ENCODE assay signal across 10 cellular contexts in the genomic region with DNA sequence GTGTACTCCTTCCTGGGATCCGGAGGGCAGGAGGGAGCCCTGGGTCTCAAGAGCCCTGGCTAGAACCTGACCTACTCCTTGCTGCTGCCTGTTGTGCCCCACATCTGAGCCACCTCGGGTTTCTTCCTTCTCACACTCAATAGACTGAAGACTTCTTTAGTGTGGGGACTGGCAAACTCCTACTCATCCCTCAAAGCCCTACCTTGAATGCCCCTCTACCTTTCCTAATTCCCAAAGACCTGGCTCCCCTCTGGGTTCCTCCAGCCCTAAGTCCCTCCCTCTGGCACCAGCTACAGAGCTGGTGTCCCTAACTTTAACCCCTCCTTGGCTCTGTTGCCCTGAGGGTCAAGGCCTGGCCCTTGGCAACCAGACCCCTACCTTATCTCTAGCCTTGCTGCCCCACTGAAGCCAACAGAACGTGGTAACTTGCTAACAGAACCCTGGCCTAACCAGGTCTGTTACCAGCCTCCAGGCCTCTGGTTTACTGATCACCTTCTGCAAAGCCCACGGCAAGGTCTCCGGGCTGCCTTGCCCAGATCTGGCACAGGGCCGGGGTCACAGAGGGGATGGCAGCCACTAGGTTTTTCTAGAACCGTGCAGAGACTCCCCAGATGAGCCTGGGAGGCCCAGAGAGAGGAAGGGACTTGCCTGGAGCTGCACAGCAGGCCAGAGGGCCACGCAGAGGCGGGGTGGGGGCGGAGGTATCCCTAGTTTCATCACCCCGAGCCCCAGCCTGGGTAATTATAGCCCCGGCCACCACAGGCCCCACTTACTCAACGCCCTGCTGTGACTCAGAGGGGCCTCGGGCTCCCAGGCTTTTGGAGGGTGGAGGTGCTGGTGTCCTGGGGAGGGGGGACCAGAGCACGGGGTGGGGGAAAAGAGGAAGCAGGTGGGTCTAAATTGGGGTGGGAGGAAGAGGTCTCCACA. TPM values are rescaled to one million over a fixed set of nuclear protein-coding genes. Genes with fewer than 3 reads are reported as not detected.
DNase-seq lines count a peak whose midpoint lies in the region; ATAC-seq and TF ChIP-seq lines count a peak whose summit lies in the region.
"Had no signal": no experiment of that assay in that cellular context is flagged by ENCODE, and none has a peak within 500 bp of the region (broad histone marks: within the 10 kb centered on the region; RNA-seq: fewer than 3 reads in every experiment).

No MANE protein-coding gene starts in this region.

- TF ChIP-seq EP300 in suprapubic skin (IDR thresholded peaks at IDR 0.05) = no peak

- ATAC-seq in HG02884 (IDR thresholded peaks at IDR 0.05; ENCODE audit: unreplicated experiment) (no peak), GM19023 (IDR thresholded peaks at IDR 0.05; ENCODE audit: unreplicated experiment) (no peak)

- peaks cover 40% of the 10 kb centered on the region for H3K36me3 Mint-ChIP-seq in activated CD4-positive, alpha-beta T cell treated with anti-CD3 and anti-CD28 coated beads, Interleukin-2, amount 10 ng/mL, durations not matched to agents 24 days and 14 days (ENCODE audit: low read depth)
- H3K36me3 Mint-ChIP-seq in activated T-helper 2 cell treated with anti-CD3 and anti-CD28 coated beads, Interferon-gamma antibody, Interleukin-2, Interleukin-4, amounts not matched to agents 10 μg/mL and 5 μg/mL and 100 μg/mL, durations not matched to agents 14 hours and 24 hours and 36 hours (ENCODE audit: low read depth) = peaks cover 52% of the 10 kb centered on the region

- H3K27me3 ChIP-seq in suprapubic skin = no peaks in the 10 kb centered on the region
- H3K27me3 ChIP-seq: BLaER1 had no signal

- H3K27ac ChIP-seq in suprapubic skin = peak overlapping the region; percentile 81
- H3K27ac ChIP-seq: BLaER1 had no signal

- H3K4me3 Mint-ChIP-seq in activated CD4-positive, alpha-beta T cell treated with anti-CD3 and anti-CD28 coated beads, Interleukin-2, amount 10 ng/mL, durations not matched to agents 24 days and 14 days = no peak overlapping the region
- no peak overlapping the region for H3K4me3 Mint-ChIP-seq in activated T-helper 2 cell treated with anti-CD3 and anti-CD28 coated beads, Interferon-gamma antibody, Interleukin-2, Interleukin-4, amounts not matched to agents 10 μg/mL and 5 μg/mL and 100 μg/mL, durations not matched to agents 14 hours and 24 hours and 36 hours (ENCODE audit: low read depth)
- H3K4me3 Mint-ChIP-seq: nephron had no signal

- no peaks in the 10 kb centered on the region for H3K9me3 Mint-ChIP-seq in activated CD4-positive, alpha-beta T cell treated with anti-CD3 and anti-CD28 coated beads, Interleukin-2, amount 10 ng/mL, durations not matched to agents 24 days and 14 days
- H3K9me3 Mint-ChIP-seq in activated T-helper 2 cell treated with anti-CD3 and anti-CD28 coated beads, Interferon-gamma antibody, Interleukin-2, Interleukin-4, amounts not matched to agents 10 μg/mL and 5 μg/mL and 100 μg/mL, durations not matched to agents 14 hours and 24 hours and 36 hours = no peaks in the 10 kb centered on the region
- H3K9me3 Mint-ChIP-seq: nephron had no signal

- WGBS in suprapubic skin = 46% methylated on average over 10 of the region's 15 CpGs

- intact Hi-C loops in activated CD4-positive, alpha-beta T cell treated with anti-CD3 and anti-CD28 coated beads, Interleukin-2, amount 10 ng/mL, durations not matched to agents 24 days and 14 days (cut with micrococcal nuclease) = no loop called here
- intact Hi-C loops in activated T-helper 2 cell treated with anti-CD3 and anti-CD28 coated beads, Interferon-gamma antibody, Interleukin-2, Interleukin-4, amounts not matched to agents 10 μg/mL and 5 μg/mL and 100 μg/mL, durations not matched to agents 14 hours and 24 hours and 36 hours (cut with micrococcal nuclease) = no loop called here

- no peaks in the 10 kb centered on the region for H3K27me3 Mint-ChIP-seq in activated CD4-positive, alpha-beta T cell treated with anti-CD3 and anti-CD28 coated beads, Interleukin-2, amount 10 ng/mL, durations not matched to agents 24 days and 14 days
- no peaks in the 10 kb centered on the region for H3K27me3 Mint-ChIP-seq in activated T-helper 2 cell treated with anti-CD3 and anti-CD28 coated beads, Interferon-gamma antibody, Interleukin-2, Interleukin-4, amounts not matched to agents 10 μg/mL and 5 μg/mL and 100 μg/mL, durations not matched to agents 14 hours and 24 hours and 36 hours (ENCODE audit: low read depth)

- H3K36me3 ChIP-seq in suprapubic skin = peaks cover 66% of the 10 kb centered on the region

- peaks cover 20% of the 10 kb centered on the region for H3K4me1 Mint-ChIP-seq in activated CD4-positive, alpha-beta T cell treated with anti-CD3 and anti-CD28 coated beads, Interleukin-2, amount 10 ng/mL, durations not matched to agents 24 days and 14 days
- peaks cover 17% of the 10 kb centered on the region for H3K4me1 Mint-ChIP-seq in activated T-helper 2 cell treated with anti-CD3 and anti-CD28 coated beads, Interferon-gamma antibody, Interleukin-2, Interleukin-4, amounts not matched to agents 10 μg/mL and 5 μg/mL and 100 μg/mL, durations not matched to agents 14 hours and 24 hours and 36 hours (ENCODE audit: low read depth)

- no peak for TF ChIP-seq CTCF in suprapubic skin (IDR thresholded peaks at IDR 0.05)

- TF ChIP-seq POLR2A in suprapubic skin (IDR thresholded peaks at IDR 0.05) = no peak

- peaks cover 37% of the 10 kb centered on the region for H3K4me1 ChIP-seq in suprapubic skin
- H3K4me1 ChIP-seq: BLaER1 had no signal

- peak overlapping the region; percentile 59 for H3K27ac Mint-ChIP-seq in activated CD4-positive, alpha-beta T cell treated with anti-CD3 and anti-CD28 coated beads, Interleukin-2, amount 10 ng/mL, durations not matched to agents 24 days and 14 days
- H3K27ac Mint-ChIP-seq in activated T-helper 2 cell treated with anti-CD3 and anti-CD28 coated beads, Interferon-gamma antibody, Interleukin-2, Interleukin-4, amounts not matched to agents 10 μg/mL and 5 μg/mL and 100 μg/mL, durations not matched to agents 14 hours and 24 hours and 36 hours = peak overlapping the region; percentile 11

- peak overlapping the region; percentile 17 for H3K4me3 ChIP-seq in suprapubic skin
- H3K4me3 ChIP-seq: BLaER1 had no signal

- DNase-seq in activated CD4-positive, alpha-beta T cell treated with anti-CD3 and anti-CD28 coated beads, Interleukin-2, amount 10 ng/mL, durations not matched to agents 24 days and 14 days = no peak
- DNase-seq in activated CD4-positive, alpha-beta T cell treated with anti-CD3 and anti-CD28 coated beads, Interleukin-2, amount 50 U/mL, for 1 hour = no peak
- no peak for DNase-seq in activated T-helper 2 cell treated with anti-CD3 and anti-CD28 coated beads, Interferon-gamma antibody, Interleukin-2, Interleukin-4, amounts not matched to agents 10 μg/mL and 5 μg/mL and 100 μg/mL, durations not matched to agents 14 hours and 24 hours and 36 hours (ENCODE audit: low spot score)
- DNase-seq in kidney tubule cell (ENCODE audit: low spot score) (peak; percentile 50), suprapubic skin (ENCODE audit: low spot score in 2 of 2) (peak in 1 of 2 donors; percentile 79), D341Med (ENCODE audit: low spot score) (no peak)

- H3K9me3 ChIP-seq in suprapubic skin = no peaks in the 10 kb centered on the region
- H3K9me3 ChIP-seq: BLaER1 had no signal

RNA-seq across cellular contexts. Expression of gene ZBTB7A, which starts 15.3 kb away (rescaled TPM):
- 35.8 and 39.6 TPM in 2 replicates for total RNA-seq in activated CD4-positive, alpha-beta T cell treated with anti-CD3 and anti-CD28 coated beads, Interleukin-2, amount 10 ng/mL, durations not matched to agents 24 days and 14 days
- total RNA-seq in activated T-helper 2 cell treated with anti-CD3 and anti-CD28 coated beads, Interferon-gamma antibody, Interleukin-2, Interleukin-4, amounts not matched to agents 10 μg/mL and 5 μg/mL and 100 μg/mL, durations not matched to agents 14 hours and 24 hours and 36 hours = 39.9 and 41.2 TPM in 2 replicates
- 10 to 100 TPM; 60.3 to 94.2 (median 77.4) TPM for total RNA-seq in suprapubic skin

RNA-seq across cellular contexts. Expression of gene PIAS4, which starts 43.9 kb away (rescaled TPM):
- 32.2 and 33.2 TPM in 2 replicates for total RNA-seq in activated CD4-positive, alpha-beta T cell treated with anti-CD3 and anti-CD28 coated beads, Interleukin-2, amount 10 ng/mL, durations not matched to agents 24 days and 14 days
- total RNA-seq in activated T-helper 2 cell treated with anti-CD3 and anti-CD28 coated beads, Interferon-gamma antibody, Interleukin-2, Interleukin-4, amounts not matched to agents 10 μg/mL and 5 μg/mL and 100 μg/mL, durations not matched to agents 14 hours and 24 hours and 36 hours = 31.5 and 36.3 TPM in 2 replicates
- total RNA-seq in suprapubic skin = 10 to 100 TPM; 17.1 to 28.7 (median 22.6) TPM
